In the genomic region with DNA sequence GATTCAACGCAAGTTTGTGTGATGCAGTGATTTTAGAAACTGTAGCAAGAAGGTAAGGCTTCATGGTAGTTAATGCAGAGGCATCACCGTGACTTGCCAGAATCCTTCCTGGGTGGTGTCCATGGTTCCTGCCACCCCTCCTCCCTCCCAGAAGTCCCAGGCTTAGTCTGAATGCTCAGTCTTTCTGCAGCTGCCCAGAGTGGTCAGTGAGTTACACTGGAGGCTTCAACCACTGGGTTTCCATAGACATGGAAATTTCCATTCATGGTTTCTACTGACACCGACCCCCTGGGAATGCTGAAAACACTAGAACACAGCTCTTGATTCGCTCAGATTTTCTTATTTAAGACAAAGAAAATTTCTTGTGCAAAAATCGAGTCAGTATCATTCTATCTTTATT, we compare ENCODE assay signal across 1 cellular context.
TF ChIP-seq lines count a peak whose summit lies in the region.

No MANE protein-coding gene starts in this region.

TF ChIP-seq in GM23338, 12 proteins besides CTCF, POLR2A, EP300 and RAD21 (continued from another document):
- TF ChIP-seq, protein P1, sequence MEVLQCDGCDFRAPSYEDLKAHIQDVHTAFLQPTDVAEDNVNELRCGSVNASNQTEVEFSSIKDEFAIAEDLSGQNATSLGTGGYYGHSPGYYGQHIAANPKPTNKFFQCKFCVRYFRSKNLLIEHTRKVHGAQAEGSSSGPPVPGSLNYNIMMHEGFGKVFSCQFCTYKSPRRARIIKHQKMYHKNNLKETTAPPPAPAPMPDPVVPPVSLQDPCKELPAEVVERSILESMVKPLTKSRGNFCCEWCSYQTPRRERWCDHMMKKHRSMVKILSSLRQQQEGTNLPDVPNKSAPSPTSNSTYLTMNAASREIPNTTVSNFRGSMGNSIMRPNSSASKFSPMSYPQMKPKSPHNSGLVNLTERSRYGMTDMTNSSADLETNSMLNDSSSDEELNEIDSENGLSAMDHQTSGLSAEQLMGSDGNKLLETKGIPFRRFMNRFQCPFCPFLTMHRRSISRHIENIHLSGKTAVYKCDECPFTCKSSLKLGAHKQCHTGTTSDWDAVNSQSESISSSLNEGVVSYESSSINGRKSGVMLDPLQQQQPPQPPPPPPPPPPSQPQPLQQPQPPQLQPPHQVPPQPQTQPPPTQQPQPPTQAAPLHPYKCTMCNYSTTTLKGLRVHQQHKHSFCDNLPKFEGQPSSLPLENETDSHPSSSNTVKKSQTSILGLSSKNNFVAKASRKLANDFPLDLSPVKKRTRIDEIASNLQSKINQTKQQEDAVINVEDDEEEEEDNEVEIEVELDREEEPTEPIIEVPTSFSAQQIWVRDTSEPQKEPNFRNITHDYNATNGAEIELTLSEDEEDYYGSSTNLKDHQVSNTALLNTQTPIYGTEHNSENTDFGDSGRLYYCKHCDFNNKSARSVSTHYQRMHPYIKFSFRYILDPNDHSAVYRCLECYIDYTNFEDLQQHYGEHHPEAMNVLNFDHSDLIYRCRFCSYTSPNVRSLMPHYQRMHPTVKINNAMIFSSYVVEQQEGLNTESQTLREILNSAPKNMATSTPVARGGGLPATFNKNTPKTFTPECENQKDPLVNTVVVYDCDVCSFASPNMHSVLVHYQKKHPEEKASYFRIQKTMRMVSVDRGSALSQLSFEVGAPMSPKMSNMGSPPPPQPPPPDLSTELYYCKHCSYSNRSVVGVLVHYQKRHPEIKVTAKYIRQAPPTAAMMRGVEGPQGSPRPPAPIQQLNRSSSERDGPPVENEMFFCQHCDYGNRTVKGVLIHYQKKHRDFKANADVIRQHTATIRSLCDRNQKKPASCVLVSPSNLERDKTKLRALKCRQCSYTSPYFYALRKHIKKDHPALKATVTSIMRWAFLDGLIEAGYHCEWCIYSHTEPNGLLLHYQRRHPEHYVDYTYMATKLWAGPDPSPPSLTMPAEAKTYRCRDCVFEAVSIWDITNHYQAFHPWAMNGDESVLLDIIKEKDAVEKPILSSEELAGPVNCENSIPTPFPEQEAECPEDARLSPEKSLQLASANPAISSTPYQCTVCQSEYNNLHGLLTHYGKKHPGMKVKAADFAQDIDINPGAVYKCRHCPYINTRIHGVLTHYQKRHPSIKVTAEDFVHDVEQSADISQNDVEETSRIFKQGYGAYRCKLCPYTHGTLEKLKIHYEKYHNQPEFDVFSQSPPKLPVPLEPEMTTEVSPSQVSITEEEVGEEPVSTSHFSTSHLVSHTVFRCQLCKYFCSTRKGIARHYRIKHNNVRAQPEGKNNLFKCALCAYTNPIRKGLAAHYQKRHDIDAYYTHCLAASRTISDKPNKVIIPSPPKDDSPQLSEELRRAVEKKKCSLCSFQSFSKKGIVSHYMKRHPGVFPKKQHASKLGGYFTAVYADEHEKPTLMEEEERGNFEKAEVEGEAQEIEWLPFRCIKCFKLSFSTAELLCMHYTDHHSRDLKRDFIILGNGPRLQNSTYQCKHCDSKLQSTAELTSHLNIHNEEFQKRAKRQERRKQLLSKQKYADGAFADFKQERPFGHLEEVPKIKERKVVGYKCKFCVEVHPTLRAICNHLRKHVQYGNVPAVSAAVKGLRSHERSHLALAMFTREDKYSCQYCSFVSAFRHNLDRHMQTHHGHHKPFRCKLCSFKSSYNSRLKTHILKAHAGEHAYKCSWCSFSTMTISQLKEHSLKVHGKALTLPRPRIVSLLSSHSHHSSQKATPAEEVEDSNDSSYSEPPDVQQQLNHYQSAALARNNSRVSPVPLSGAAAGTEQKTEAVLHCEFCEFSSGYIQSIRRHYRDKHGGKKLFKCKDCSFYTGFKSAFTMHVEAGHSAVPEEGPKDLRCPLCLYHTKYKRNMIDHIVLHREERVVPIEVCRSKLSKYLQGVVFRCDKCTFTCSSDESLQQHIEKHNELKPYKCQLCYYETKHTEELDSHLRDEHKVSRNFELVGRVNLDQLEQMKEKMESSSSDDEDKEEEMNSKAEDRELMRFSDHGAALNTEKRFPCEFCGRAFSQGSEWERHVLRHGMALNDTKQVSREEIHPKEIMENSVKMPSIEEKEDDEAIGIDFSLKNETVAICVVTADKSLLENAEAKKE (CRISPR knock-in tag; IDR thresholded peaks at IDR 0.05), result no peak
- TF ChIP-seq STAT1 (IDR thresholded peaks at IDR 0.05; ENCODE audit: unreplicated experiment) (no peak), EZH2phosphoT487 (IDR thresholded peaks at IDR 0.05; ENCODE audit: unreplicated experiment) (no peak), ZNF114 (CRISPR knock-in tag; IDR thresholded peaks at IDR 0.05) (no peak), POLR2AphosphoS5 (IDR thresholded peaks at IDR 0.05; ENCODE audit: low read depth) (no peak), NANOG (IDR thresholded peaks at IDR 0.05; ENCODE audit: borderline replicate concordance) (no peak)
- TF ChIP-seq, protein P2, sequence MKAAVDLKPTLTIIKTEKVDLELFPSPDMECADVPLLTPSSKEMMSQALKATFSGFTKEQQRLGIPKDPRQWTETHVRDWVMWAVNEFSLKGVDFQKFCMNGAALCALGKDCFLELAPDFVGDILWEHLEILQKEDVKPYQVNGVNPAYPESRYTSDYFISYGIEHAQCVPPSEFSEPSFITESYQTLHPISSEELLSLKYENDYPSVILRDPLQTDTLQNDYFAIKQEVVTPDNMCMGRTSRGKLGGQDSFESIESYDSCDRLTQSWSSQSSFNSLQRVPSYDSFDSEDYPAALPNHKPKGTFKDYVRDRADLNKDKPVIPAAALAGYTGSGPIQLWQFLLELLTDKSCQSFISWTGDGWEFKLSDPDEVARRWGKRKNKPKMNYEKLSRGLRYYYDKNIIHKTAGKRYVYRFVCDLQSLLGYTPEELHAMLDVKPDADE (IDR thresholded peaks at IDR 0.05), result no peak
